In genomic region chrX:79270401-79270800, GRCh38 we compare ENCODE assay signal across 8 cellular contexts.
DNase-seq lines count a peak whose midpoint lies in the region; ATAC-seq and TF ChIP-seq lines count a peak whose summit lies in the region.

No MANE protein-coding gene starts in this region.

- H3K4me1 Mint-ChIP-seq in mesothelial cell of epicardium: no peaks in the 10 kb centered on the region

- H3K27me3 Mint-ChIP-seq in mesothelial cell of epicardium (ENCODE audit: low read depth): no peaks in the 10 kb centered on the region

- H3K27ac ChIP-seq in Karpas-422 (ENCODE audit: low read length): no peak overlapping the region

- H3K79me2 ChIP-seq in Karpas-422 (ENCODE audit: low read length): no peaks in the 10 kb centered on the region

- no peak overlapping the region for H2AFZ ChIP-seq in Karpas-422 (ENCODE audit: low read length)

- H3K9me2 ChIP-seq in Karpas-422 (replicated peaks; ENCODE audit: insufficient read depth, low read length): no peaks in the 10 kb centered on the region

- H4K20me1 ChIP-seq in Karpas-422 (ENCODE audit: insufficient read depth, low read depth, low read length): no peaks in the 10 kb centered on the region

- H3K9me3 ChIP-seq in Karpas-422 (ENCODE audit: low read length): peaks cover 8% of the 10 kb centered on the region; the same call in 1 of the 2 replicates

- TF ChIP-seq CTCF in GM10248 (IDR thresholded peaks at IDR 0.05; ENCODE audit: control extremely low read depth, extremely low read depth, low read depth, missing control alignments) (peak; percentile 63), mesothelial cell of epicardium (IDR thresholded peaks at IDR 0.05; ENCODE audit: unreplicated experiment) (no peak)

- H3K9ac ChIP-seq in Karpas-422 (ENCODE audit: low read length): no peak overlapping the region

- H3K4me3 ChIP-seq in Karpas-422 (ENCODE audit: low read length): no peak overlapping the region

- no peak overlapping the region for H3K4me3 Mint-ChIP-seq in mesothelial cell of epicardium

- POLR2A ChIA-PET in GM10248 (lab: Yijun Ruan, JAX): no interaction called here

- H3K4me2 ChIP-seq in Karpas-422 (ENCODE audit: low read depth, low read length, poor library complexity, severe bottlenecking): no peak overlapping the region

- DNase-seq in GM10248 (ENCODE audit: extremely low spot score) (peak; percentile 23), Karpas-422 (peak; percentile 63), left cardiac atrium (peak; percentile 27), COLO668 (lab: John Stamatoyannopoulos, UW; ENCODE audit: unreplicated experiment) (no peak), mesothelial cell of epicardium (ENCODE audit: low spot score in 2 of 2, unreplicated experiment in 2 of 2) (no peak)
- peak; percentile 54 for DNase-seq in activated CD8-positive, alpha-beta memory T cell treated with anti-CD3 and anti-CD28 coated beads for 4 hours (ENCODE audit: low read depth in 2 of 2)
- DNase-seq in stimulated activated CD8-positive, alpha-beta memory T cell treated with anti-CD3 and anti-CD28 coated beads, Interleukin-12 subunit alpha, Interleukin-12 subunit beta, amount 100 ng/mL, for 24 hours (ENCODE audit: extremely low read depth): peak; percentile 25

- no peaks in the 10 kb centered on the region for H3K27me3 ChIP-seq in Karpas-422 (ENCODE audit: low read length)

- intact Hi-C loops in left cardiac atrium (cut with DNase I): no loop called here

- no peaks in the 10 kb centered on the region for H3K36me3 Mint-ChIP-seq in mesothelial cell of epicardium

- CTCF ChIA-PET in GM10248 (lab: Yijun Ruan, JAX): interaction anchor here (1.1 to 1.8 kb wide), 3 partner anchors 11 to 126 kb away, joined by 3 to 6 read pairs (median 4); partner anchors contain the start of gene GPR174

- peaks cover 19% of the 10 kb centered on the region for H3K9me3 Mint-ChIP-seq in mesothelial cell of epicardium

- peak; percentile 93 for ATAC-seq in GM21576 (IDR thresholded peaks at IDR 0.05; ENCODE audit: unreplicated experiment)
- ATAC-seq in left cardiac atrium: peak; percentile 29 to 72

- H3K36me3 ChIP-seq in Karpas-422 (ENCODE audit: insufficient read depth, low read length): no peaks in the 10 kb centered on the region

- H3K4me1 ChIP-seq in Karpas-422 (ENCODE audit: low read length): no peaks in the 10 kb centered on the region

- H3K27ac Mint-ChIP-seq in mesothelial cell of epicardium: no peak overlapping the region

Comparison
In these comparisons a context has a peak if more than half of its experiments do, and no peak if none do; other contexts are left out.
1. DNase-seq: peak in GM10248 (single experiment), Karpas-422 (single experiment), activated CD8-positive, alpha-beta memory T cell treated with anti-CD3 and anti-CD28 coated beads for 4 hours (2 of 2), left cardiac atrium (single experiment) and stimulated activated CD8-positive, alpha-beta memory T cell treated with anti-CD3 and anti-CD28 coated beads, Interleukin-12 subunit alpha, Interleukin-12 subunit beta, amount 100 ng/mL, for 24 hours (single experiment); none in COLO668 (single experiment) and mesothelial cell of epicardium (0 of 2).